16 cellular contexts compared by ENCODE assay signal in the genomic region with DNA sequence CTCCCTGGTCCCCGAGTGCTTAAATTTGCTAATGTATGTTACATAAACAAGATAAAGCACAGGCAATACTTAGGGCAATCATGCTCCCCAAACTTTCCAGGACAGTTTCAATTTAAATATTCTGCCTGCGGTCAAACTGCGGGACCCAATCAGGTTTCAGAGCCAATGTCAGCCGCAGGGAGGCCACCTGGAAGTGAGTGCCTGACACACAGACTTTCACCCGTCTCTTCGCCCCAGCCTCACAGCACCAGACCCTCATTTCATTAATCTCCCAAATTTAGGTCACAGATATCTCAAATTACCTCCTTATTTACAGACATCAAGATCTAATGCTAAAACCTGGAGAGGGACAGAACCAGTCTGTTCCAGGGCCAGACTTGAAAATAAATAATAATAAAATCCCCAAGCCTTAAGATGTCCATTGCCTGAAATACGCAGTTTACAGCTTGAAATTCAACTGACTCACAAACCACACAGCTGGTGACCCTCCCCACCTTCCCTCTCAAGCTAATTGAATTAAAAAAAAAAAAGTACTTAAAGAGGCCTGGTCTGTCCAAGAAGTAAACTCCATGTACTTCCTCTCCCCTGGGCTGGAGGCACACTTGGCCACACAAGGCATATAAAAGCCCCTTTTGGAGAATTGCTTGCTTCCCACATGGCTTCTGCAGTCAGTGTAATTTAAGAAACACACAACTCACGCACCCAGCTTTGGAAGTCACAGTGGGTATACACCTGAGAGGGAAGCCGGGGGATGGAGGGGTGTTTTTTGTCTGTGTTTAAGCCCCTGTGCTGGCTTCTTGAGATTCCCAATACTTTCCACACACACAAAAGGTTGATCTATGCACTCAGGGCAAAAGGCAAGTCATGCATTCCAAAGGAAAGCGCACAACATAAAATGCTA.
DNase-seq lines count a peak whose midpoint lies in the region; TF ChIP-seq lines count a peak whose summit lies in the region.
"Had no signal": no experiment of that assay in that cellular context is flagged by ENCODE, and none has a peak within 500 bp of the region (broad histone marks: within the 10 kb centered on the region; RNA-seq: fewer than 3 reads in every experiment).

No MANE protein-coding gene starts in this region.

- H4K20me1 ChIP-seq in fibroblast of lung (ENCODE audit: control insufficient read depth, extremely low read depth, insufficient read depth, low read length) (no peaks in the 10 kb centered on the region), neural progenitor cell (ENCODE audit: low read depth) (no peaks in the 10 kb centered on the region)

- peaks cover 32% of the 10 kb centered on the region for H3K4me1 ChIP-seq in SJSA1 (replicated peaks)
- no peaks in the 10 kb centered on the region for H3K4me1 ChIP-seq in fibroblast of lung (ENCODE audit: control insufficient read depth, extremely low read depth, insufficient read depth, low read length)
- peaks cover 12% of the 10 kb centered on the region for H3K4me1 ChIP-seq in neural progenitor cell

- no peaks in the 10 kb centered on the region for H3F3A ChIP-seq in neural progenitor cell (ENCODE audit: low read depth)

- H3K4me1 Mint-ChIP-seq in neural progenitor cell = peaks cover 17% of the 10 kb centered on the region
- H3K4me1 Mint-ChIP-seq: activated CD4-positive, alpha-beta memory T cell treated with anti-CD3 and anti-CD28 coated beads, Interleukin-2, amount 10 ng/mL, durations not matched to agents 7 days and 5 days; activated naive CD8-positive, alpha-beta T cell treated with anti-CD3 and anti-CD28 coated beads for 36 hours had no signal

- H3K27me3 Mint-ChIP-seq in neural progenitor cell (ENCODE audit: insufficient read depth, low read depth) = peaks cover 4% of the 10 kb centered on the region
- H3K27me3 Mint-ChIP-seq: activated CD4-positive, alpha-beta memory T cell treated with anti-CD3 and anti-CD28 coated beads, Interleukin-2, amount 10 ng/mL, durations not matched to agents 7 days and 5 days; activated naive CD8-positive, alpha-beta T cell treated with anti-CD3 and anti-CD28 coated beads for 36 hours had no signal

- H3K36me3 Mint-ChIP-seq in neural progenitor cell = no peaks in the 10 kb centered on the region
- H3K36me3 Mint-ChIP-seq: activated naive CD8-positive, alpha-beta T cell treated with anti-CD3 and anti-CD28 coated beads for 36 hours had no signal

- H3K4me3 Mint-ChIP-seq in neural progenitor cell = peak overlapping the region; percentile 53
- H3K4me3 Mint-ChIP-seq: activated CD4-positive, alpha-beta memory T cell treated with anti-CD3 and anti-CD28 coated beads, Interleukin-2, amount 10 ng/mL, durations not matched to agents 7 days and 5 days; activated naive CD8-positive, alpha-beta T cell treated with anti-CD3 and anti-CD28 coated beads for 36 hours had no signal

- H3K27me3 ChIP-seq in SJSA1 (replicated peaks) = no peaks in the 10 kb centered on the region
- no peaks in the 10 kb centered on the region for H3K27me3 ChIP-seq in fibroblast of lung (ENCODE audit: control insufficient read depth, insufficient read depth, low read length)
- H3K27me3 ChIP-seq in neural progenitor cell = no peaks in the 10 kb centered on the region

- peak overlapping the region; percentile 25 for H3K27ac ChIP-seq in SJSA1
- no peak overlapping the region for H3K27ac ChIP-seq in fibroblast of lung (ENCODE audit: insufficient read depth, low read length)
- H3K27ac ChIP-seq in neural progenitor cell = no peak overlapping the region

- DNase-seq in H4 (ENCODE audit: low spot score) (peak; percentile 38), SJSA1 (ENCODE audit: low read depth in 1 of 2, low spot score in 2 of 2) (peak in 1 of 2 experiments; percentile 70), fibroblast of lung (ENCODE audit: low read depth in 2 of 2) (peak; percentile 12 to 42), neural progenitor cell (ENCODE audit: low spot score) (peak; percentile 22), glomerular visceral epithelial cell (ENCODE audit: extremely low spot score) (no peak), DMS53 treated with DMSO at 0.1 percent for 48 hours (lab: John Stamatoyannopoulos, UW; ENCODE audit: unreplicated experiment) (no peak), cerebellum (ENCODE audit: low spot score) (no peak)
- no peak for DNase-seq in NK-92 treated with Interleukin-12 subunit alpha and Interleukin-12 subunit beta, amount 100 ng/mL, for 24 hours (lab: John Stamatoyannopoulos, UW)
- DNase-seq: activated CD4-positive, alpha-beta memory T cell treated with anti-CD3 and anti-CD28 coated beads, Interleukin-2, amount 10 ng/mL, durations not matched to agents 7 days and 5 days; activated naive CD8-positive, alpha-beta T cell treated with anti-CD3 and anti-CD28 coated beads for 36 hours; activated T-cell treated with anti-CD3 and anti-CD28 coated beads, Interleukin-2, amount 50 U/mL, for 48 hours; kidney glomerular epithelial cell; NCI-H510A treated with DMSO at 0.1 percent for 48 hours; nucleus accumbens; PC-3; stimulated activated CD4-positive, alpha-beta T cell treated with anti-CD3 and anti-CD28 coated beads, Interleukin-4, amount 100 ng/mL, for 1 hour had no signal

- TF ChIP-seq CTCF in fibroblast of lung (conservative IDR thresholded peaks at IDR 0.05 in 1 of 2, IDR thresholded peaks at IDR 0.05 in 1 of 2; ENCODE audit: low read depth in 1 of 2, low read length in 2 of 2) (no peak), neural progenitor cell (IDR thresholded peaks at IDR 0.05) (no peak)

- H3K4me3 ChIP-seq in SJSA1 (no peak overlapping the region), fibroblast of lung (replicated peaks in 1 of 4; ENCODE audit: control extremely low read depth in 1 of 4, insufficient read depth in 1 of 4, low read depth in 3 of 4, low read length in 4 of 4) (no peak overlapping the region), neural progenitor cell (no peak overlapping the region)

- H3K79me2 ChIP-seq in fibroblast of lung (ENCODE audit: control insufficient read depth, insufficient read depth, low read length) (no peaks in the 10 kb centered on the region), neural progenitor cell (ENCODE audit: low read depth) (no peaks in the 10 kb centered on the region)

- H2AFZ ChIP-seq in fibroblast of lung (ENCODE audit: low read length) (no peak overlapping the region), neural progenitor cell (replicated peaks) (peak overlapping the region; percentile 43)

- H3K4me2 ChIP-seq in fibroblast of lung (ENCODE audit: extremely low read depth, insufficient read depth, low read length) (no peak overlapping the region), neural progenitor cell (peak overlapping the region; percentile 28)

- no peak overlapping the region for H3K9ac ChIP-seq in fibroblast of lung (ENCODE audit: insufficient read depth, low read length)
- no peak overlapping the region for H3K9ac ChIP-seq in neural progenitor cell

- H3K27ac Mint-ChIP-seq in neural progenitor cell = peak overlapping the region; percentile 46
- H3K27ac Mint-ChIP-seq: activated CD4-positive, alpha-beta memory T cell treated with anti-CD3 and anti-CD28 coated beads, Interleukin-2, amount 10 ng/mL, durations not matched to agents 7 days and 5 days; activated naive CD8-positive, alpha-beta T cell treated with anti-CD3 and anti-CD28 coated beads for 36 hours had no signal

- H3K36me3 ChIP-seq in SJSA1 = no peaks in the 10 kb centered on the region
- no peaks in the 10 kb centered on the region for H3K36me3 ChIP-seq in fibroblast of lung (ENCODE audit: control insufficient read depth, insufficient read depth, low read length)
- no peaks in the 10 kb centered on the region for H3K36me3 ChIP-seq in neural progenitor cell

- peaks cover 15% of the 10 kb centered on the region for H3K9me3 Mint-ChIP-seq in neural progenitor cell
- H3K9me3 Mint-ChIP-seq: activated CD4-positive, alpha-beta memory T cell treated with anti-CD3 and anti-CD28 coated beads, Interleukin-2, amount 10 ng/mL, durations not matched to agents 7 days and 5 days; activated naive CD8-positive, alpha-beta T cell treated with anti-CD3 and anti-CD28 coated beads for 36 hours had no signal

- no peaks in the 10 kb centered on the region for H3K9me3 ChIP-seq in SJSA1 (replicated peaks)
- H3K9me3 ChIP-seq in fibroblast of lung (ENCODE audit: control insufficient read depth, insufficient read depth, low read depth, low read length) = no peaks in the 10 kb centered on the region
- H3K9me3 ChIP-seq in neural progenitor cell (ENCODE audit: low read depth) = no peaks in the 10 kb centered on the region

Comparison
In these comparisons a context has a peak if more than half of its experiments do, and no peak if none do; other contexts are left out.
1. DNase-seq: peak in H4 (single experiment), fibroblast of lung (2 of 2) and neural progenitor cell (single experiment); none in NK-92 treated with Interleukin-12 subunit alpha and Interleukin-12 subunit beta, amount 100 ng/mL, for 24 hours (single experiment), glomerular visceral epithelial cell (single experiment), DMS53 treated with DMSO at 0.1 percent for 48 hours (single experiment) and cerebellum (single experiment).